ENCODE assay signal across 2 cellular contexts in the genomic region with DNA sequence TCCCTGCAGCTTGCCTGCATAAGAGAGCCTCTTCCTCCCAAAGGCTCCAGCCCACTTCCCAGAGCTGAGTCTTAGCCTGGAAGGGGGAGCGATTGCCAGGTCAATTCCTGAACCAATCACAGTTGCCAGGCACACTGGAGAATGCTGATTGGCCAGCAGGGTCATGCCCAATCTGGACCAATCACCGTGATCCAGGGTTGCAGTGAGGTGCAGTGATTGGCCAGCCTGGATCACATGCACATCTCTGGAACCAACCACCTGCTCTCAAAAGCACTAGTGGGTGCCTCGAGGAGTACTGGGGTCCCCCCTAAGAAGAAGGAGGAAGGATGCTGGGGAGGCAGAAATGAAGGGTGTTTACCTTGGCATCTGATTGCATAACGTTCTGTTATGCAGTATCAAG.
A peak's percentile ranks its signal among the peaks of the same experiment; 100 is the strongest.
TF ChIP-seq lines count a peak whose summit lies in the region.

No MANE protein-coding gene starts in this region.

TF ChIP-seq in HepG2, 621 proteins besides CTCF, POLR2A, EP300 and RAD21:
- peak; percentile 66 for TF ChIP-seq NFYB (CRISPR knock-in tag; IDR thresholded peaks at IDR 0.05)
- TF ChIP-seq MLLT10 (CRISPR knock-in tag; IDR thresholded peaks at IDR 0.05): no peak
- no peak for TF ChIP-seq ZNF274 (CRISPR knock-in tag; IDR thresholded peaks at IDR 0.05)
- peak; percentile 74 for TF ChIP-seq NFYC (CRISPR knock-in tag; IDR thresholded peaks at IDR 0.05)
- TF ChIP-seq CEBPB (IDR thresholded peaks at IDR 0.05; ENCODE audit: borderline replicate concordance, low read depth, low read length): peak; percentile 54; the same call in 1 of the 2 replicates
- TF ChIP-seq, protein P1, sequence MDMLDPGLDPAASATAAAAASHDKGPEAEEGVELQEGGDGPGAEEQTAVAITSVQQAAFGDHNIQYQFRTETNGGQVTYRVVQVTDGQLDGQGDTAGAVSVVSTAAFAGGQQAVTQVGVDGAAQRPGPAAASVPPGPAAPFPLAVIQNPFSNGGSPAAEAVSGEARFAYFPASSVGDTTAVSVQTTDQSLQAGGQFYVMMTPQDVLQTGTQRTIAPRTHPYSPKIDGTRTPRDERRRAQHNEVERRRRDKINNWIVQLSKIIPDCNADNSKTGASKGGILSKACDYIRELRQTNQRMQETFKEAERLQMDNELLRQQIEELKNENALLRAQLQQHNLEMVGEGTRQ (IDR thresholded peaks at IDR 0.05; ENCODE audit: low read depth, low read length): peak; percentile 44
- TF ChIP-seq, protein P1 (CRISPR knock-in tag; IDR thresholded peaks at IDR 0.05; ENCODE audit: borderline replicate concordance): peak; percentile 38; the same call in 1 of the 2 replicates

TF ChIP-seq in H1, 55 proteins besides CTCF, POLR2A, EP300 and RAD21:
- TF ChIP-seq E2F6 (IDR thresholded peaks at IDR 0.05) (0 out of 2 replicates have a peak, but pooled peaks have one; percentile 14), ZNF274 (IDR thresholded peaks at IDR 0.05; ENCODE audit: borderline replicate concordance, extremely low read depth, low read length) (no peak), TCF12 (IDR thresholded peaks at IDR 0.05; ENCODE audit: low read depth, low read length) (no peak), MAX (IDR thresholded peaks at IDR 0.05) (peak; percentile 49), JUN (IDR thresholded peaks at IDR 0.05; ENCODE audit: low read depth, low read length) (no peak), SIX5 (IDR thresholded peaks at IDR 0.05; ENCODE audit: low read depth, low read length) (no peak), SIRT6 (IDR thresholded peaks at IDR 0.05; ENCODE audit: low read length) (no peak)
- TF ChIP-seq, protein P1 (IDR thresholded peaks at IDR 0.05; ENCODE audit: low read length): peak; percentile 52
TF ChIP-seq in H1: peak in this region for 3.
